Comparison of ENCODE assay signal across 1 cellular context in genomic region chr17:47853616-47854015, GRCh38.
TF ChIP-seq lines count a peak whose summit lies in the region.

No MANE protein-coding gene starts in this region.

TF ChIP-seq in GM23338, 12 proteins besides CTCF, POLR2A, EP300 and RAD21 (continued from another document):
- no peak for TF ChIP-seq ETS1 (IDR thresholded peaks at IDR 0.05)
- TF ChIP-seq ZNF462 (CRISPR knock-in tag; IDR thresholded peaks at IDR 0.05), result no peak
- no peak for TF ChIP-seq JUNB (IDR thresholded peaks at IDR 0.05; ENCODE audit: unreplicated experiment)
- TF ChIP-seq CREB1 (CRISPR knock-in tag; IDR thresholded peaks at IDR 0.05; ENCODE audit: low read depth), result no peak
- no peak for TF ChIP-seq STAT1 (IDR thresholded peaks at IDR 0.05; ENCODE audit: unreplicated experiment)
- TF ChIP-seq REST (IDR thresholded peaks at IDR 0.05; ENCODE audit: unreplicated experiment), result no peak
